In the genomic region with DNA sequence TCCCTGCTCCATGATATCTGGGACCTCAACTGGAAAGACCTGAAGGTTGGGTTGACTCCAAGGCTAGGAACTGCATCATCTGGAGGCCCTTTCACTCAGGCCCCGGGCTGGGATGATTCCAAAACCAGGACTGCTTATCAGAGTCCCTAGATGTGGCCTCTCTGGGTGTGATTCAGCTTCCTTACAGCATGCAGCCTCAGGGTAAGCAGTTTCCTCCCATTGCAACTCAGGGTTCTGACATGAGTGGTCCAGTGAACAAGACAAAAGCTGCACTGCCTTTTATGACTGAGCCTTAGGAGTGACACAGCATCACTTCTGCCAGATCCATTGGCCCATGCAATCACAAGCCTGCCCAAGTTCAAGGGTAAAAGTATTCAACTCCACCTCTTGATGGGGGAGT, we compare ENCODE assay signal across 1 cellular context.
TF ChIP-seq lines count a peak whose summit lies in the region.

No MANE protein-coding gene starts in this region.

TF ChIP-seq in HepG2, 621 proteins besides CTCF, POLR2A, EP300 and RAD21 (continued from another document):
- TF ChIP-seq, protein P1, sequence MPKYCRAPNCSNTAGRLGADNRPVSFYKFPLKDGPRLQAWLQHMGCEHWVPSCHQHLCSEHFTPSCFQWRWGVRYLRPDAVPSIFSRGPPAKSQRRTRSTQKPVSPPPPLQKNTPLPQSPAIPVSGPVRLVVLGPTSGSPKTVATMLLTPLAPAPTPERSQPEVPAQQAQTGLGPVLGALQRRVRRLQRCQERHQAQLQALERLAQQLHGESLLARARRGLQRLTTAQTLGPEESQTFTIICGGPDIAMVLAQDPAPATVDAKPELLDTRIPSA (CRISPR knock-in tag; IDR thresholded peaks at IDR 0.05; ENCODE audit: borderline replicate concordance) = no peak
- TF ChIP-seq ZNF737 (CRISPR knock-in tag; IDR thresholded peaks at IDR 0.05; ENCODE audit: borderline replicate concordance) = no peak
- no peak for TF ChIP-seq BCL3 (CRISPR knock-in tag; IDR thresholded peaks at IDR 0.05)
- no peak for TF ChIP-seq ZMYM2 (CRISPR knock-in tag; IDR thresholded peaks at IDR 0.05)
- TF ChIP-seq, protein P2, sequence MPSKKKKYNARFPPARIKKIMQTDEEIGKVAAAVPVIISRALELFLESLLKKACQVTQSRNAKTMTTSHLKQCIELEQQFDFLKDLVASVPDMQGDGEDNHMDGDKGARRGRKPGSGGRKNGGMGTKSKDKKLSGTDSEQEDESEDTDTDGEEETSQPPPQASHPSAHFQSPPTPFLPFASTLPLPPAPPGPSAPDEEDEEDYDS (CRISPR knock-in tag; IDR thresholded peaks at IDR 0.05) = no peak
- TF ChIP-seq PHB2 (IDR thresholded peaks at IDR 0.05; ENCODE audit: partially characterized antibody) = no peak
- no peak for TF ChIP-seq ZNF746 (CRISPR knock-in tag; IDR thresholded peaks at IDR 0.05)
- TF ChIP-seq CCDC6 (CRISPR knock-in tag; IDR thresholded peaks at IDR 0.05) = no peak
- TF ChIP-seq PAWR (CRISPR knock-in tag; IDR thresholded peaks at IDR 0.05; ENCODE audit: borderline replicate concordance) = no peak
- TF ChIP-seq ZNF782 (CRISPR knock-in tag; IDR thresholded peaks at IDR 0.05; ENCODE audit: borderline replicate concordance) = no peak
- TF ChIP-seq, protein P3, sequence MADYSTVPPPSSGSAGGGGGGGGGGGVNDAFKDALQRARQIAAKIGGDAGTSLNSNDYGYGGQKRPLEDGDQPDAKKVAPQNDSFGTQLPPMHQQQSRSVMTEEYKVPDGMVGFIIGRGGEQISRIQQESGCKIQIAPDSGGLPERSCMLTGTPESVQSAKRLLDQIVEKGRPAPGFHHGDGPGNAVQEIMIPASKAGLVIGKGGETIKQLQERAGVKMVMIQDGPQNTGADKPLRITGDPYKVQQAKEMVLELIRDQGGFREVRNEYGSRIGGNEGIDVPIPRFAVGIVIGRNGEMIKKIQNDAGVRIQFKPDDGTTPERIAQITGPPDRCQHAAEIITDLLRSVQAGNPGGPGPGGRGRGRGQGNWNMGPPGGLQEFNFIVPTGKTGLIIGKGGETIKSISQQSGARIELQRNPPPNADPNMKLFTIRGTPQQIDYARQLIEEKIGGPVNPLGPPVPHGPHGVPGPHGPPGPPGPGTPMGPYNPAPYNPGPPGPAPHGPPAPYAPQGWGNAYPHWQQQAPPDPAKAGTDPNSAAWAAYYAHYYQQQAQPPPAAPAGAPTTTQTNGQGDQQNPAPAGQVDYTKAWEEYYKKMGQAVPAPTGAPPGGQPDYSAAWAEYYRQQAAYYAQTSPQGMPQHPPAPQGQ (CRISPR knock-in tag; IDR thresholded peaks at IDR 0.05; ENCODE audit: borderline replicate concordance) = no peak
- TF ChIP-seq, protein P4, sequence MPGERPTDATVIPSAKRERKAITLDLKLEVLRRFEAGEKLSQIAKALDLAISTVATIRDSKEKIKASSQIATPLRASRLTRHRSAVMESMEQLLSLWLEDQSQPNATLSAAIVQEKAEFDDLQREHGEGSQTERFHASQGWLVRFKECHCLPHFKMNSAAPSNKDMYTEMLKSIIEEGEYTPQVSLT (CRISPR knock-in tag; IDR thresholded peaks at IDR 0.05; ENCODE audit: borderline replicate concordance, low read depth) = no peak
- TF ChIP-seq GTF3A (CRISPR knock-in tag; conservative IDR thresholded peaks at IDR 0.05) = no peak
- TF ChIP-seq CREM (IDR thresholded peaks at IDR 0.05) = no peak
- no peak for TF ChIP-seq CREM (CRISPR knock-in tag; IDR thresholded peaks at IDR 0.05)
